1 cellular context compared by ENCODE assay signal in the genomic region with DNA sequence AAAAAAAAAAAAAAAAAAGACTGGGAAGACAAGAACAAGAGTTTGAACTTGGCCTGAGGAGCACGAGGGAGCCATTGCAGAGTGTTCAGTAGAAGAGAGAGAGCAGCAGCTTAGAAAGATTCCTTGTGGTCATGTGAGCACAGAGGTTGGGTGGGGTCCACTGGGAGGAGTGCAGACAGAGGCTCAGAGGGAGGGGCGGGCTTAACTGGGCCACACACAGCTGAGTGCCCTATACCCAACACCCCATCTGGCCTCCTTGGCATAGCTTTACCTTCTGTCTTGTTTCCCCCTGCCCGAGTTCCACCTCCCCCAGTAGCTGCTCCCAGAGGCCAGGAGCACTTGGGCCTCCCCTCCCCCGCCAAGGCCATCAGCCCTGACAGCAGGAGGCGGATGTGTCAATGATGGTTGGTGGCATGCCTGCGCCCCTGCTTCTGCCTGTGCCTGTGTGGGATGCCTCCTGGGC.
TF ChIP-seq lines count a peak whose summit lies in the region.

No MANE protein-coding gene starts in this region.

TF ChIP-seq in SK-N-SH, 30 proteins besides CTCF, POLR2A, EP300 and RAD21 (continued from another document):
- TF ChIP-seq, protein P1, sequence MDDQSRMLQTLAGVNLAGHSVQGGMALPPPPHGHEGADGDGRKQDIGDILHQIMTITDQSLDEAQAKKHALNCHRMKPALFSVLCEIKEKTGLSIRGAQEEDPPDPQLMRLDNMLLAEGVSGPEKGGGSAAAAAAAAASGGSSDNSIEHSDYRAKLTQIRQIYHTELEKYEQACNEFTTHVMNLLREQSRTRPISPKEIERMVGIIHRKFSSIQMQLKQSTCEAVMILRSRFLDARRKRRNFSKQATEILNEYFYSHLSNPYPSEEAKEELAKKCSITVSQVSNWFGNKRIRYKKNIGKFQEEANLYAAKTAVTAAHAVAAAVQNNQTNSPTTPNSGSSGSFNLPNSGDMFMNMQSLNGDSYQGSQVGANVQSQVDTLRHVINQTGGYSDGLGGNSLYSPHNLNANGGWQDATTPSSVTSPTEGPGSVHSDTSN (IDR thresholded peaks at IDR 0.05), result no peak
- no peak for TF ChIP-seq MEF2A (IDR thresholded peaks at IDR 0.05; ENCODE audit: borderline replicate concordance, low read depth)
- no peak for TF ChIP-seq RFX5 (IDR thresholded peaks at IDR 0.05; ENCODE audit: low read length)
- TF ChIP-seq, protein P2, sequence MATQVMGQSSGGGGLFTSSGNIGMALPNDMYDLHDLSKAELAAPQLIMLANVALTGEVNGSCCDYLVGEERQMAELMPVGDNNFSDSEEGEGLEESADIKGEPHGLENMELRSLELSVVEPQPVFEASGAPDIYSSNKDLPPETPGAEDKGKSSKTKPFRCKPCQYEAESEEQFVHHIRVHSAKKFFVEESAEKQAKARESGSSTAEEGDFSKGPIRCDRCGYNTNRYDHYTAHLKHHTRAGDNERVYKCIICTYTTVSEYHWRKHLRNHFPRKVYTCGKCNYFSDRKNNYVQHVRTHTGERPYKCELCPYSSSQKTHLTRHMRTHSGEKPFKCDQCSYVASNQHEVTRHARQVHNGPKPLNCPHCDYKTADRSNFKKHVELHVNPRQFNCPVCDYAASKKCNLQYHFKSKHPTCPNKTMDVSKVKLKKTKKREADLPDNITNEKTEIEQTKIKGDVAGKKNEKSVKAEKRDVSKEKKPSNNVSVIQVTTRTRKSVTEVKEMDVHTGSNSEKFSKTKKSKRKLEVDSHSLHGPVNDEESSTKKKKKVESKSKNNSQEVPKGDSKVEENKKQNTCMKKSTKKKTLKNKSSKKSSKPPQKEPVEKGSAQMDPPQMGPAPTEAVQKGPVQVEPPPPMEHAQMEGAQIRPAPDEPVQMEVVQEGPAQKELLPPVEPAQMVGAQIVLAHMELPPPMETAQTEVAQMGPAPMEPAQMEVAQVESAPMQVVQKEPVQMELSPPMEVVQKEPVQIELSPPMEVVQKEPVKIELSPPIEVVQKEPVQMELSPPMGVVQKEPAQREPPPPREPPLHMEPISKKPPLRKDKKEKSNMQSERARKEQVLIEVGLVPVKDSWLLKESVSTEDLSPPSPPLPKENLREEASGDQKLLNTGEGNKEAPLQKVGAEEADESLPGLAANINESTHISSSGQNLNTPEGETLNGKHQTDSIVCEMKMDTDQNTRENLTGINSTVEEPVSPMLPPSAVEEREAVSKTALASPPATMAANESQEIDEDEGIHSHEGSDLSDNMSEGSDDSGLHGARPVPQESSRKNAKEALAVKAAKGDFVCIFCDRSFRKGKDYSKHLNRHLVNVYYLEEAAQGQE (IDR thresholded peaks at IDR 0.05; ENCODE audit: low read depth, low read length), result no peak
- TF ChIP-seq, protein P3, sequence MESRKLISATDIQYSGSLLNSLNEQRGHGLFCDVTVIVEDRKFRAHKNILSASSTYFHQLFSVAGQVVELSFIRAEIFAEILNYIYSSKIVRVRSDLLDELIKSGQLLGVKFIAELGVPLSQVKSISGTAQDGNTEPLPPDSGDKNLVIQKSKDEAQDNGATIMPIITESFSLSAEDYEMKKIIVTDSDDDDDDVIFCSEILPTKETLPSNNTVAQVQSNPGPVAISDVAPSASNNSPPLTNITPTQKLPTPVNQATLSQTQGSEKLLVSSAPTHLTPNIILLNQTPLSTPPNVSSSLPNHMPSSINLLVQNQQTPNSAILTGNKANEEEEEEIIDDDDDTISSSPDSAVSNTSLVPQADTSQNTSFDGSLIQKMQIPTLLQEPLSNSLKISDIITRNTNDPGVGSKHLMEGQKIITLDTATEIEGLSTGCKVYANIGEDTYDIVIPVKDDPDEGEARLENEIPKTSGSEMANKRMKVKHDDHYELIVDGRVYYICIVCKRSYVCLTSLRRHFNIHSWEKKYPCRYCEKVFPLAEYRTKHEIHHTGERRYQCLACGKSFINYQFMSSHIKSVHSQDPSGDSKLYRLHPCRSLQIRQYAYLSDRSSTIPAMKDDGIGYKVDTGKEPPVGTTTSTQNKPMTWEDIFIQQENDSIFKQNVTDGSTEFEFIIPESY (IDR thresholded peaks at IDR 0.05; ENCODE audit: borderline replicate concordance, low read depth), result no peak
- TF ChIP-seq NFIC (IDR thresholded peaks at IDR 0.05; ENCODE audit: borderline replicate concordance), result no peak
- no peak for TF ChIP-seq SMC3 (IDR thresholded peaks at IDR 0.05; ENCODE audit: low read depth, low read length)
- TF ChIP-seq JUND (IDR thresholded peaks at IDR 0.05), result no peak
- TF ChIP-seq, protein P4, sequence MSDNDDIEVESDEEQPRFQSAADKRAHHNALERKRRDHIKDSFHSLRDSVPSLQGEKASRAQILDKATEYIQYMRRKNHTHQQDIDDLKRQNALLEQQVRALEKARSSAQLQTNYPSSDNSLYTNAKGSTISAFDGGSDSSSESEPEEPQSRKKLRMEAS (IDR thresholded peaks at IDR 0.05; ENCODE audit: low read depth), result no peak
- no peak for TF ChIP-seq EZH2phosphoT487 (IDR thresholded peaks at IDR 0.05; ENCODE audit: borderline replicate concordance, low read depth)
- TF ChIP-seq POLR2AphosphoS5 (IDR thresholded peaks at IDR 0.05; ENCODE audit: low read depth, low read length), result no peak
- no peak for TF ChIP-seq GABPA (IDR thresholded peaks at IDR 0.05; ENCODE audit: low read depth)
- no peak for TF ChIP-seq TCF12 (IDR thresholded peaks at IDR 0.05)
- no peak for TF ChIP-seq GATA2 (CRISPR knock-in tag; IDR thresholded peaks at IDR 0.05)
- TF ChIP-seq FOXM1 (IDR thresholded peaks at IDR 0.05; ENCODE audit: low read depth), result no peak
- TF ChIP-seq, protein P5, sequence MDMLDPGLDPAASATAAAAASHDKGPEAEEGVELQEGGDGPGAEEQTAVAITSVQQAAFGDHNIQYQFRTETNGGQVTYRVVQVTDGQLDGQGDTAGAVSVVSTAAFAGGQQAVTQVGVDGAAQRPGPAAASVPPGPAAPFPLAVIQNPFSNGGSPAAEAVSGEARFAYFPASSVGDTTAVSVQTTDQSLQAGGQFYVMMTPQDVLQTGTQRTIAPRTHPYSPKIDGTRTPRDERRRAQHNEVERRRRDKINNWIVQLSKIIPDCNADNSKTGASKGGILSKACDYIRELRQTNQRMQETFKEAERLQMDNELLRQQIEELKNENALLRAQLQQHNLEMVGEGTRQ (IDR thresholded peaks at IDR 0.05; ENCODE audit: borderline replicate concordance, low read depth, low read length), result no peak
- no peak for TF ChIP-seq TAF1 (IDR thresholded peaks at IDR 0.05; ENCODE audit: borderline replicate concordance, low read depth, low read length)
- no peak for TF ChIP-seq TEAD4 (IDR thresholded peaks at IDR 0.05; ENCODE audit: borderline replicate concordance, insufficient read depth)
- TF ChIP-seq, protein P6, sequence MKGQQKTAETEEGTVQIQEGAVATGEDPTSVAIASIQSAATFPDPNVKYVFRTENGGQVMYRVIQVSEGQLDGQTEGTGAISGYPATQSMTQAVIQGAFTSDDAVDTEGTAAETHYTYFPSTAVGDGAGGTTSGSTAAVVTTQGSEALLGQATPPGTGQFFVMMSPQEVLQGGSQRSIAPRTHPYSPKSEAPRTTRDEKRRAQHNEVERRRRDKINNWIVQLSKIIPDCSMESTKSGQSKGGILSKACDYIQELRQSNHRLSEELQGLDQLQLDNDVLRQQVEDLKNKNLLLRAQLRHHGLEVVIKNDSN (IDR thresholded peaks at IDR 0.05; ENCODE audit: borderline replicate concordance, low read depth), result no peak
TF ChIP-seq in SK-N-SH: peak in this region for 0.
